19 cellular contexts compared by ENCODE assay signal in the genomic region with DNA sequence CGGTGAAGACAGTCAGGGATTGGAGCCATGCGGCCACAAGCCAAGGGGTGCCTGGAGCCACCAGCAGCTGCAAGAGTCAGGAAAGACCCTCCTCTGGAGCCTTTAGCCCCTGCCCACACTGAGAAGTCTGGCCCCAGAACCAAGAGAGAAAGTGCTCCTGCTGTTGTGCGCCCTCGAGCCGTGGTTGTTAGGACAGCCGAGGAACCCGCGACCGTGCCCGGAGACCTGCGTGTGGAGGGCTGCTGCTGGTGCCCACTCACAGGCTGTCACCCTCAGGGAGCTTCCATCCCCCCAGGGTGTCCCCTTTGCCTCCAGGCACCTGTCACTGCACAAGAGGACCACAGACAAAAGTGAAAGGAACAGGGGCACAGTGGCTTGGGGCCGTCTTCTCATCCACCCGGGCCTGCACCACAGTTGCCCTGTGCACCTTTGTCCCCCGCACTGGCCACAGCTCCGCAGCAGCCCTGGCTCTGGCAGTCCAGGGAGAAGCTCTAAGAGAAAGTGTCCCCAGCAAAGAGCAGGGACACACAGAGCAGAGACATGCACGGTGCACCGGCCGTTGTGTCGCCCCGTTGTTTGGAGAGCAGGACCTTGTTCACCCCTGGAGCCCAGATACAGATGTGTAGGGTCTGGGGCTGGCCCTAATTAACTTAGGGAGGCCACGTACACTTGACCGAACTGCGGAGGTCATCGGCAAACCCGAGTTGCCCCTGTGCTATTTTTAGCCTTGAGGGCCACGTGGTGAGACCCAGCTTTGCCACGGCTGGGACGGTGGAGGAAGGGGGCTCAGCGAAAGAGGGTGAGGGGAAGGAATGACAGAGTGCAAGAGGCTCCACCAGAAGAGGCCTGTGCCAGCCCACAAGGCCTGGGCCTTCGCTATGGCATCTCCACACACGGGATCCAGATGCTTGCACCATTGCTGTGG.
DNase-seq lines count a peak whose midpoint lies in the region; ATAC-seq and TF ChIP-seq lines count a peak whose summit lies in the region.
"Had no signal": no experiment of that assay in that cellular context is flagged by ENCODE, and none has a peak within 500 bp of the region (broad histone marks: within the 10 kb centered on the region; RNA-seq: fewer than 3 reads in every experiment).

No MANE protein-coding gene starts in this region.

- H3K18ac ChIP-seq in H9 (ENCODE audit: insufficient read length, low read depth, low read length), result no peak overlapping the region

- H3K27ac Mint-ChIP-seq in Calu3 (ENCODE audit: unreplicated experiment) (peak overlapping the region; percentile 87), H9 (peak overlapping the region in 2 of 3 experiments; percentile 23 to 38; a peak in 2 of 7 replicates), neural progenitor cell (peak overlapping the region; percentile 57)
- H3K27ac Mint-ChIP-seq: CD8-positive, alpha-beta memory T cell; IgD-negative memory B cell had no signal

- no CpG with 5 or more reads among the region's 31 CpGs for WGBS in H9 (ENCODE audit: extremely low coverage, insufficient read length, low lambda C conversion rate)

- H3K9ac ChIP-seq in H9 (ENCODE audit: extremely low read depth, insufficient read length, low read length), result no peak overlapping the region
- no peak overlapping the region for H3K9ac ChIP-seq in neural progenitor cell

- H3K4me3 ChIP-seq in neural progenitor cell, result no peak overlapping the region
- H3K4me3 ChIP-seq in foreskin fibroblast (ENCODE audit: low read depth in 1 of 2, low read length in 2 of 2), result no peak overlapping the region
- H3K4me3 ChIP-seq: SJSA1 had no signal

- H3K79me2 ChIP-seq in H9 (ENCODE audit: insufficient read depth, low read length) (no peaks in the 10 kb centered on the region), neural progenitor cell (ENCODE audit: low read depth) (no peaks in the 10 kb centered on the region)

- no peak overlapping the region for H2BK15ac ChIP-seq in H9 (ENCODE audit: low read depth, low read length)

- H3K36me3 ChIP-seq in neural progenitor cell, result no peaks in the 10 kb centered on the region
- H3K36me3 ChIP-seq: SJSA1 had no signal

- intact Hi-C loops in Calu3 (cut with micrococcal nuclease; ENCODE audit: unreplicated experiment), result no loop called here

- DNase-seq in Calu3 (no peak), H9 (no peak), neural progenitor cell (ENCODE audit: low spot score) (no peak), NCI-H526 treated with DMSO at 0.1 percent for 48 hours (lab: John Stamatoyannopoulos, UW) (no peak), foreskin fibroblast (no peak)
- no peak for DNase-seq in central memory CD4-positive, alpha-beta T cell
- DNase-seq: ACHN; C1 segment of cervical spinal cord; CD8-positive, alpha-beta memory T cell; DMS79; H7; Karpas-422; NCI-H1417 treated with DMSO at 0.1 percent for 48 hours; NCI-H187 treated with DMSO at 0.1 percent for 48 hours; NCI-H226; NCI-H524 had no signal

- TF ChIP-seq CTCF in Calu3 (IDR thresholded peaks at IDR 0.05; ENCODE audit: unreplicated experiment) (no peak), H9 (conservative IDR thresholded peaks at IDR 0.05) (no peak), neural progenitor cell (IDR thresholded peaks at IDR 0.05) (no peak), foreskin fibroblast (IDR thresholded peaks at IDR 0.05; ENCODE audit: low read depth, low read length) (no peak)

- H2BK20ac ChIP-seq in H9 (ENCODE audit: low read depth, low read length, poor library complexity, severe bottlenecking), result no peak overlapping the region

- no peak overlapping the region for H4K91ac ChIP-seq in H9 (ENCODE audit: insufficient read length, low read depth, low read length)

- H3K9me3 ChIP-seq in H9 (ENCODE audit: control insufficient read depth, low read depth, low read length) (no peaks in the 10 kb centered on the region), neural progenitor cell (ENCODE audit: low read depth) (no peaks in the 10 kb centered on the region)
- H3K9me3 ChIP-seq: SJSA1 had no signal

- CTCF ChIA-PET in Calu3 (lab: Charles Lee), result no interaction called here

- no peak overlapping the region for H2AK5ac ChIP-seq in H9 (ENCODE audit: insufficient read length, low read length)

- H2BK5ac ChIP-seq in H9 (ENCODE audit: insufficient read length, low read length), result no peak overlapping the region

- H3K36me3 Mint-ChIP-seq in Calu3 (ENCODE audit: insufficient read depth, unreplicated experiment), result peaks cover 11% of the 10 kb centered on the region
- H3K36me3 Mint-ChIP-seq in H9 (ENCODE audit: insufficient read depth in 1 of 3, low read depth in 3 of 3), result peaks cover 0 to 6% (median 4%) of the 10 kb centered on the region in 3 experiments; a peak in 2 of 7 replicates
- H3K36me3 Mint-ChIP-seq in neural progenitor cell, result no peaks in the 10 kb centered on the region
- H3K36me3 Mint-ChIP-seq: CD8-positive, alpha-beta memory T cell had no signal

- H4K8ac ChIP-seq in H9 (replicated peaks; ENCODE audit: insufficient read length, low read depth, low read length), result no peak overlapping the region

- H3K27me3 ChIP-seq in H9 (ENCODE audit: insufficient read depth, low read length), result no peaks in the 10 kb centered on the region
- H3K27me3 ChIP-seq in neural progenitor cell, result no peaks in the 10 kb centered on the region
- H3K27me3 ChIP-seq: SJSA1 had no signal

- H3K4me3 Mint-ChIP-seq in Calu3 (ENCODE audit: low read depth, unreplicated experiment) (no peak overlapping the region), H9 (no peak overlapping the region), neural progenitor cell (no peak overlapping the region)
- H3K4me3 Mint-ChIP-seq: CD8-positive, alpha-beta memory T cell had no signal

- H3K27me3 Mint-ChIP-seq in Calu3 (ENCODE audit: unreplicated experiment) (peaks cover 62% of the 10 kb centered on the region), H9 (ENCODE audit: low read depth) (peaks cover 5% of the 10 kb centered on the region), neural progenitor cell (ENCODE audit: insufficient read depth, low read depth) (peaks cover 28% of the 10 kb centered on the region)

- H3K14ac ChIP-seq in H9 (ENCODE audit: insufficient read depth, low read length), result no peak overlapping the region; the same call in 1 of the 2 replicates

- H3K4ac ChIP-seq in H9 (ENCODE audit: low read depth, low read length), result no peak overlapping the region

- peaks cover 4% of the 10 kb centered on the region; the same call in 1 of the 2 replicates for H3K4me1 ChIP-seq in H9 (ENCODE audit: insufficient read depth, low read length)
- peaks cover 17% of the 10 kb centered on the region for H3K4me1 ChIP-seq in neural progenitor cell

- no peaks in the 10 kb centered on the region for H3K23me2 ChIP-seq in H9 (ENCODE audit: insufficient read length, low read depth, low read length, poor library complexity, severe bottlenecking)

- H3K4me2 ChIP-seq in H9 (ENCODE audit: insufficient read depth, insufficient read length, low read length), result no peak overlapping the region
- H3K4me2 ChIP-seq in neural progenitor cell, result no peak overlapping the region

- no peak overlapping the region for H2BK12ac ChIP-seq in H9 (ENCODE audit: insufficient read length, low read depth, low read length)

- no peak overlapping the region for H3K56ac ChIP-seq in H9 (ENCODE audit: insufficient read length, low read depth, low read length)

- peaks cover 10% of the 10 kb centered on the region for H3F3A ChIP-seq in neural progenitor cell (ENCODE audit: low read depth)

- H4K20me1 ChIP-seq in H9 (ENCODE audit: control insufficient read depth, insufficient read depth, insufficient read length) (no peaks in the 10 kb centered on the region), neural progenitor cell (ENCODE audit: low read depth) (no peaks in the 10 kb centered on the region)

- H4K5ac ChIP-seq in H9 (ENCODE audit: insufficient read length, low read depth, low read length), result no peak overlapping the region

- no peak overlapping the region for H3K23ac ChIP-seq in H9 (ENCODE audit: insufficient read length, low read depth, low read length)

- H3K9me3 Mint-ChIP-seq in Calu3 (ENCODE audit: low read depth, unreplicated experiment) (no peaks in the 10 kb centered on the region), H9 (peaks cover 6 to 8% of the 10 kb centered on the region in 2 experiments), neural progenitor cell (peaks cover 2% of the 10 kb centered on the region)

- H3K27ac ChIP-seq in H9 (ENCODE audit: insufficient read length, low read depth, low read length) (no peak overlapping the region), neural progenitor cell (no peak overlapping the region)
- H3K27ac ChIP-seq: SJSA1 had no signal

- no peak overlapping the region for H2AFZ ChIP-seq in H9 (ENCODE audit: low read length)
- no peak overlapping the region for H2AFZ ChIP-seq in neural progenitor cell (replicated peaks)

- no TSS peak for BruUV-seq in Calu3 (replicated peaks; lab: Mats Ljungman, UMichigan)

- no peak overlapping the region for H2BK120ac ChIP-seq in H9 (ENCODE audit: low read depth, low read length, poor library complexity, severe bottlenecking)

- no peak overlapping the region for H3T11ph ChIP-seq in H9 (ENCODE audit: low read length)

- H3K4me1 Mint-ChIP-seq in Calu3 (ENCODE audit: low read depth, unreplicated experiment) (peaks cover 22% of the 10 kb centered on the region), H9 (peaks cover 9 to 24% of the 10 kb centered on the region in 2 experiments), neural progenitor cell (peaks cover 13% of the 10 kb centered on the region)

- H3K79me1 ChIP-seq in H9 (ENCODE audit: insufficient read depth, low read depth, low read length, poor library complexity, severe bottlenecking), result no peaks in the 10 kb centered on the region

- ATAC-seq in esophagus mucosa, result peak; percentile 9

Comparison
In these comparisons a context has a peak if more than half of its experiments do, and no peak if none do; other contexts are left out.
1. H3K27ac Mint-ChIP-seq: peak in every context shown above with its lines; median percentile 87 in Calu3; 57 in neural progenitor cell; 30 in H9.